In the genomic region with DNA sequence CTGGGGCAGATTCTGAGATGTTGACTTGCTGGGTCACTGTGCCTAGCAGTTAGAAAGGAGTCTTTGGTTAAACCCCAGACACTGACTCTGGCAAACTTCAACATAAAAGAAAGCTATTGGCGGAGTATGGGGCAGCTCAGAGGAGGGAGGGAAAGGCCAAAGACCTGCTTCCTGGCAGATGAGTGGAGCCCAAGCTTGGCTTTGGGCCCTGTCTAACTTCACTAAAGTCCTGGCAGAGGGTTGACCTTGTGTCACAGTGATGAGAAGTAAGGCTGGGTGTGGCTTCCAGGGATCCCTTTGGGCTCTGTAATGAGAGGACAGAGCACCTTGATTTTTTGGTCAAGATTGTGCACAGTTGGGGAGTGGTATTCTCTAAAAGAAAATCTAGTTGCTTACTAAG, we compare ENCODE assay signal across 3 cellular contexts.
TF ChIP-seq lines count a peak whose summit lies in the region.

No MANE protein-coding gene starts in this region.

TF ChIP-seq in HepG2, 621 proteins besides CTCF, POLR2A, EP300 and RAD21:
- TF ChIP-seq MAFG (CRISPR knock-in tag; IDR thresholded peaks at IDR 0.05) (no peak), MTA3 (CRISPR knock-in tag; IDR thresholded peaks at IDR 0.05) (no peak), ZNF777 (CRISPR knock-in tag; IDR thresholded peaks at IDR 0.05) (no peak)

TF ChIP-seq in IMR-90, 13 proteins besides CTCF, POLR2A, EP300 and RAD21:
- TF ChIP-seq MAFK (IDR thresholded peaks at IDR 0.05; ENCODE audit: low read depth, low read length), result no peak
- TF ChIP-seq, protein P1, sequence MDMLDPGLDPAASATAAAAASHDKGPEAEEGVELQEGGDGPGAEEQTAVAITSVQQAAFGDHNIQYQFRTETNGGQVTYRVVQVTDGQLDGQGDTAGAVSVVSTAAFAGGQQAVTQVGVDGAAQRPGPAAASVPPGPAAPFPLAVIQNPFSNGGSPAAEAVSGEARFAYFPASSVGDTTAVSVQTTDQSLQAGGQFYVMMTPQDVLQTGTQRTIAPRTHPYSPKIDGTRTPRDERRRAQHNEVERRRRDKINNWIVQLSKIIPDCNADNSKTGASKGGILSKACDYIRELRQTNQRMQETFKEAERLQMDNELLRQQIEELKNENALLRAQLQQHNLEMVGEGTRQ (IDR thresholded peaks at IDR 0.05; ENCODE audit: low read depth, low read length), result no peak
- TF ChIP-seq MXI1 (IDR thresholded peaks at IDR 0.05; ENCODE audit: borderline replicate concordance, low read depth, low read length), result no peak
- TF ChIP-seq, protein P2, sequence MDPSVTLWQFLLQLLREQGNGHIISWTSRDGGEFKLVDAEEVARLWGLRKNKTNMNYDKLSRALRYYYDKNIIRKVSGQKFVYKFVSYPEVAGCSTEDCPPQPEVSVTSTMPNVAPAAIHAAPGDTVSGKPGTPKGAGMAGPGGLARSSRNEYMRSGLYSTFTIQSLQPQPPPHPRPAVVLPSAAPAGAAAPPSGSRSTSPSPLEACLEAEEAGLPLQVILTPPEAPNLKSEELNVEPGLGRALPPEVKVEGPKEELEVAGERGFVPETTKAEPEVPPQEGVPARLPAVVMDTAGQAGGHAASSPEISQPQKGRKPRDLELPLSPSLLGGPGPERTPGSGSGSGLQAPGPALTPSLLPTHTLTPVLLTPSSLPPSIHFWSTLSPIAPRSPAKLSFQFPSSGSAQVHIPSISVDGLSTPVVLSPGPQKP (IDR thresholded peaks at IDR 0.05; ENCODE audit: borderline replicate concordance, low read depth, low read length), result no peak
- TF ChIP-seq FOS (IDR thresholded peaks at IDR 0.05; ENCODE audit: low read depth, low read length), result no peak
- no peak for TF ChIP-seq NFE2L2 (IDR thresholded peaks at IDR 0.05; ENCODE audit: low read depth, low read length)
- no peak for TF ChIP-seq MAZ (IDR thresholded peaks at IDR 0.05; ENCODE audit: borderline replicate concordance, low read depth, low read length)
- TF ChIP-seq CEBPB (IDR thresholded peaks at IDR 0.05; ENCODE audit: low read depth, low read length), result no peak
- TF ChIP-seq BHLHE40 (IDR thresholded peaks at IDR 0.05; ENCODE audit: low read depth, low read length), result no peak
- no peak for TF ChIP-seq RCOR1 (IDR thresholded peaks at IDR 0.05; ENCODE audit: insufficient replicate concordance, low read length)
- no peak for TF ChIP-seq CHD1 (IDR thresholded peaks at IDR 0.05; ENCODE audit: low read depth, low read length)

TF ChIP-seq in H1, 55 proteins besides CTCF, POLR2A, EP300 and RAD21:
- TF ChIP-seq HDAC6 (IDR thresholded peaks at IDR 0.05; ENCODE audit: low read depth, low read length) (no peak), BCL11A (IDR thresholded peaks at IDR 0.05; ENCODE audit: low read depth in 2 of 2, low read length in 2 of 2) (no peak)
TF ChIP-seq in H1: peak in this region for 0.
